ENCODE assay signal across 1 cellular context in the genomic region with DNA sequence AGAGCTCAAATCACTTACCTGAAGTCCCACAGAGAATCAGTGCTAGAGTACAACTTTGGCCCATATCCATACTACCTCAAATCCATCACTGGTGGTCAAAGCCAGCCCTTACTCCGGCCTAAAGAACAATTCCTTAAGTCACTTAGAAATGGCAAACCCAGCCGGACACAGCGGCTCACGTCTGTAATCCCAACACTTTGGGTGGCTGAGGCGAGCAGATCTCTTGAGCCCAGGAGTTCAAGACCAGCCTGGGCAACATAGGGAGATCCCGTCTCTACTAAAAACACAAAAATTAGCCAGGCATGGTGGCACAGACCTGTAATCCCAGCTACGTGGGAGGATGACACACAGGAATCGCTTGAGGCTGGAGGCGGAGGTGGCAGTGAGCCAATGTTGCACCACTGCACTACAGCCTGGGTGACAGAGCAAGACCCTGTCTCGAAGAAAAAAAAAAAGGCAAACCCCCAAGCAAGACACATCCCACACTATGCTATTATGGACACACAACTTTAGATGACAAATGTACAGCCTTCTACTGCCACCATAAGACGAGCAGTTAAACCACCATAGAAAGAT.
TF ChIP-seq lines count a peak whose summit lies in the region.

No MANE protein-coding gene starts in this region.

TF ChIP-seq in WTC11, 78 proteins besides CTCF, POLR2A, EP300 and RAD21 (continued from another document):
- TF ChIP-seq, protein P1, sequence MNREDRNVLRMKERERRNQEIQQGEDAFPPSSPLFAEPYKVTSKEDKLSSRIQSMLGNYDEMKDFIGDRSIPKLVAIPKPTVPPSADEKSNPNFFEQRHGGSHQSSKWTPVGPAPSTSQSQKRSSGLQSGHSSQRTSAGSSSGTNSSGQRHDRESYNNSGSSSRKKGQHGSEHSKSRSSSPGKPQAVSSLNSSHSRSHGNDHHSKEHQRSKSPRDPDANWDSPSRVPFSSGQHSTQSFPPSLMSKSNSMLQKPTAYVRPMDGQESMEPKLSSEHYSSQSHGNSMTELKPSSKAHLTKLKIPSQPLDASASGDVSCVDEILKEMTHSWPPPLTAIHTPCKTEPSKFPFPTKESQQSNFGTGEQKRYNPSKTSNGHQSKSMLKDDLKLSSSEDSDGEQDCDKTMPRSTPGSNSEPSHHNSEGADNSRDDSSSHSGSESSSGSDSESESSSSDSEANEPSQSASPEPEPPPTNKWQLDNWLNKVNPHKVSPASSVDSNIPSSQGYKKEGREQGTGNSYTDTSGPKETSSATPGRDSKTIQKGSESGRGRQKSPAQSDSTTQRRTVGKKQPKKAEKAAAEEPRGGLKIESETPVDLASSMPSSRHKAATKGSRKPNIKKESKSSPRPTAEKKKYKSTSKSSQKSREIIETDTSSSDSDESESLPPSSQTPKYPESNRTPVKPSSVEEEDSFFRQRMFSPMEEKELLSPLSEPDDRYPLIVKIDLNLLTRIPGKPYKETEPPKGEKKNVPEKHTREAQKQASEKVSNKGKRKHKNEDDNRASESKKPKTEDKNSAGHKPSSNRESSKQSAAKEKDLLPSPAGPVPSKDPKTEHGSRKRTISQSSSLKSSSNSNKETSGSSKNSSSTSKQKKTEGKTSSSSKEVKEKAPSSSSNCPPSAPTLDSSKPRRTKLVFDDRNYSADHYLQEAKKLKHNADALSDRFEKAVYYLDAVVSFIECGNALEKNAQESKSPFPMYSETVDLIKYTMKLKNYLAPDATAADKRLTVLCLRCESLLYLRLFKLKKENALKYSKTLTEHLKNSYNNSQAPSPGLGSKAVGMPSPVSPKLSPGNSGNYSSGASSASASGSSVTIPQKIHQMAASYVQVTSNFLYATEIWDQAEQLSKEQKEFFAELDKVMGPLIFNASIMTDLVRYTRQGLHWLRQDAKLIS (CRISPR knock-in tag; IDR thresholded peaks at IDR 0.05; ENCODE audit: borderline replicate concordance), result no peak
- TF ChIP-seq IRF2 (CRISPR knock-in tag; IDR thresholded peaks at IDR 0.05; ENCODE audit: borderline replicate concordance, low read depth) (no peak), FOXK1 (CRISPR knock-in tag; IDR thresholded peaks at IDR 0.05) (no peak), ERG (CRISPR knock-in tag; IDR thresholded peaks at IDR 0.05) (no peak), ZNF317 (CRISPR knock-in tag; IDR thresholded peaks at IDR 0.05; ENCODE audit: borderline replicate concordance, low read depth) (no peak), GABPB1 (CRISPR knock-in tag; IDR thresholded peaks at IDR 0.05) (no peak), ZNF671 (CRISPR knock-in tag; IDR thresholded peaks at IDR 0.05) (no peak), ZNF138 (CRISPR knock-in tag; conservative IDR thresholded peaks at IDR 0.05) (no peak), NFYB (CRISPR knock-in tag; conservative IDR thresholded peaks at IDR 0.05; ENCODE audit: low read depth) (no peak), NFE2L1 (CRISPR knock-in tag; IDR thresholded peaks at IDR 0.05) (no peak), ZNF416 (CRISPR knock-in tag; IDR thresholded peaks at IDR 0.05) (no peak), RELA (CRISPR knock-in tag; IDR thresholded peaks at IDR 0.05; ENCODE audit: borderline replicate concordance) (no peak)
- TF ChIP-seq, protein P2, sequence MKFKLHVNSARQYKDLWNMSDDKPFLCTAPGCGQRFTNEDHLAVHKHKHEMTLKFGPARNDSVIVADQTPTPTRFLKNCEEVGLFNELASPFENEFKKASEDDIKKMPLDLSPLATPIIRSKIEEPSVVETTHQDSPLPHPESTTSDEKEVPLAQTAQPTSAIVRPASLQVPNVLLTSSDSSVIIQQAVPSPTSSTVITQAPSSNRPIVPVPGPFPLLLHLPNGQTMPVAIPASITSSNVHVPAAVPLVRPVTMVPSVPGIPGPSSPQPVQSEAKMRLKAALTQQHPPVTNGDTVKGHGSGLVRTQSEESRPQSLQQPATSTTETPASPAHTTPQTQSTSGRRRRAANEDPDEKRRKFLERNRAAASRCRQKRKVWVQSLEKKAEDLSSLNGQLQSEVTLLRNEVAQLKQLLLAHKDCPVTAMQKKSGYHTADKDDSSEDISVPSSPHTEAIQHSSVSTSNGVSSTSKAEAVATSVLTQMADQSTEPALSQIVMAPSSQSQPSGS (CRISPR knock-in tag; IDR thresholded peaks at IDR 0.05; ENCODE audit: borderline replicate concordance, low read depth), result no peak
